In the genomic region with DNA sequence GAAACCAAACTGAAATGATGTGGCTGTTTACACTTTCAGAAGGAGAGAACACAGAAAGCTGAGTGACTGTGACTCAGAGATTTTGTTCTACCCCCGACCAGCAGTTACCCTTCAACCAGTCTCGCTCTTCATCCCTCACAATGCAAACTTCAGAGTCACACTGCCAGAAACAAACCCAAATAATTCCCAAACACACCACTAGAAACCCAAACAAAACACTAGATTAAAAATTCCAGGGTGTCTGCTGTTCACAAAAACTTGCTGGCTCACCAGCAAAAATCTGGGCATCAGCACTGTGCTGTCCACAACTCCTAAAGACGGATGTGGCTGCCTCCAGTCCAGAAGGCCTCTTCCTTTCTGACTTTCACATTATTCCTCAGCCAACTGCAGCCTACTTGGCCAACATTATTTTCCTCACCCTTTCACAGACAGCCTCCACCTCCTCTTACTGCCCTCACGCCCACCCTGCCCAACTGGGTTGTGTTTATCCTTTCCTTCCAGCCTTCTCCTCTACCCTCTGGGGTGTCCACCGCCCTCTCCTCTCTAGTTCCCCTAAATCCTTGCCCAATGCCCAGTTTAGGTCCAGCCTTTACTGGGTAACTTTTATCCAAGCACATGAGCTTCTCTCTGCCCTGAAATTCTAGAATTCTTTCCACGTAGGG, we compare ENCODE assay signal across 14 cellular contexts.
DNase-seq lines count a peak whose midpoint lies in the region; ATAC-seq lines count a peak whose summit lies in the region.
"Had no signal": no experiment of that assay in that cellular context is flagged by ENCODE, and none has a peak within 500 bp of the region (broad histone marks: within the 10 kb centered on the region; RNA-seq: fewer than 3 reads in every experiment).

No MANE protein-coding gene starts in this region.

- peaks cover 7% of the 10 kb centered on the region for H3K4me1 ChIP-seq in mesodermal cell (ENCODE audit: control insufficient read depth, insufficient read depth, low read length, poor library complexity, severe bottlenecking)
- H3K4me1 ChIP-seq: thyroid gland had no signal

- ATAC-seq in GM18873 (IDR thresholded peaks at IDR 0.05; ENCODE audit: low FRiP score, unreplicated experiment) (peak; percentile 63), HG02870 (IDR thresholded peaks at IDR 0.05; ENCODE audit: unreplicated experiment) (peak; percentile 52)
- ATAC-seq: activated naive CD8-positive, alpha-beta T cell treated with anti-CD3 and anti-CD28 coated beads, Interleukin-2, amount 50 U/mL, for 24 hours had no signal

- H3K27ac ChIP-seq in mesodermal cell (ENCODE audit: low read depth, low read length, severe bottlenecking) = peak overlapping the region; percentile 70
- H3K27ac ChIP-seq: C4-2B, thyroid gland had no signal

- no peaks in the 10 kb centered on the region for H3K9me3 ChIP-seq in mesodermal cell (ENCODE audit: control insufficient read depth, low read length)
- H3K9me3 ChIP-seq: thyroid gland had no signal

- no peaks in the 10 kb centered on the region for H3K36me3 ChIP-seq in mesodermal cell (ENCODE audit: control insufficient read depth, insufficient read depth, low read length)
- H3K36me3 ChIP-seq: thyroid gland had no signal

- WGBS in mesodermal cell (ENCODE audit: insufficient coverage in 2 of 2), 2 experiments = 77 to 88% methylated on average over 5 of the region's 6 CpGs

- DNase-seq in astrocyte of the hippocampus (ENCODE audit: low read depth, low spot score) (peak; percentile 65), 8988T (no peak), foreskin melanocyte (no peak), amygdala (lab: John Stamatoyannopoulos, UW) (no peak), T-helper 1 cell (no peak)
- DNase-seq: activated naive CD8-positive, alpha-beta T cell treated with anti-CD3 and anti-CD28 coated beads, Interleukin-2, amount 50 U/mL, for 24 hours; KBM-7; retina; RPMI8226; thyroid gland had no signal

- no peak overlapping the region for H3K4me3 ChIP-seq in mesodermal cell (ENCODE audit: extremely low read depth, insufficient read depth, low read length, poor library complexity, severe bottlenecking)
- H3K4me3 ChIP-seq: thyroid gland had no signal
